ENCODE assay signal across 11 cellular contexts in genomic region chr21:18155508-18156193, GRCh38.
A peak's percentile ranks its signal among the peaks of the same experiment; 100 is the strongest.
DNase-seq lines count a peak whose midpoint lies in the region; ATAC-seq and TF ChIP-seq lines count a peak whose summit lies in the region.
"Had no signal": no experiment of that assay in that cellular context is flagged by ENCODE, and none has a peak within 500 bp of the region (broad histone marks: within the 10 kb centered on the region; RNA-seq: fewer than 3 reads in every experiment).

No MANE protein-coding gene starts in this region.

- DNase-seq in LHCN-M2 (ENCODE audit: low read depth) (peak; percentile 1), astrocyte of the cerebellum (ENCODE audit: low read depth) (peak; percentile 41), DMS 273 (lab: John Stamatoyannopoulos, UW; ENCODE audit: unreplicated experiment) (no peak)
- peak in 3 of 10 donors; percentile 2 to 15 (median 6) for DNase-seq in naive thymus-derived CD8-positive, alpha-beta T cell
- DNase-seq in effector CD4-positive, alpha-beta T cell, result no peak
- DNase-seq: activated CD4-positive, CD25-positive, alpha-beta regulatory T cell; NCI-H524 had no signal

- H3K27ac Mint-ChIP-seq in naive thymus-derived CD8-positive, alpha-beta T cell, result peak overlapping the region in 4 of 10 donors; percentile 12 to 84 (median 50)

- H3K4me3 Mint-ChIP-seq in naive thymus-derived CD8-positive, alpha-beta T cell, result peak overlapping the region in 3 of 10 donors; percentile 0 to 32 (median 32)
- H3K4me3 Mint-ChIP-seq: neural crest cell had no signal

- H3K9me3 Mint-ChIP-seq in naive thymus-derived CD8-positive, alpha-beta T cell, result no peaks in the 10 kb centered on the region
- H3K9me3 Mint-ChIP-seq: neural crest cell had no signal

- in situ Hi-C loops in astrocyte of the cerebellum (cut with HindIII; ENCODE audit: low sequenced_read_pairs), result no loop called here

- no peaks in the 10 kb centered on the region for H3K36me3 Mint-ChIP-seq in naive thymus-derived CD8-positive, alpha-beta T cell

- peaks cover 3 to 41% (median 21%) of the 10 kb centered on the region in 4 donors for H3K4me1 Mint-ChIP-seq in naive thymus-derived CD8-positive, alpha-beta T cell

- POLR2A ChIA-PET in naive thymus-derived CD8-positive, alpha-beta T cell (lab: Charles Lee), result interaction anchor here (0.6 kb wide), 1 partner anchor 654 kb away, joined by 4 read pairs; no protein-coding TSS in a partner anchor

- H3K4me3 ChIP-seq in astrocyte of the cerebellum (ENCODE audit: low read depth, low read length), result no peak overlapping the region

- no peaks in the 10 kb centered on the region for H3K27me3 Mint-ChIP-seq in naive thymus-derived CD8-positive, alpha-beta T cell

- TF ChIP-seq CTCF in astrocyte of the cerebellum (IDR thresholded peaks at IDR 0.05; ENCODE audit: low read depth, low read length, missing control alignments), result no peak

- ATAC-seq in GM19328 (IDR thresholded peaks at IDR 0.05; ENCODE audit: unreplicated experiment) (peak; percentile 45), HG02981 (IDR thresholded peaks at IDR 0.05; ENCODE audit: unreplicated experiment) (no peak), HG03469 (IDR thresholded peaks at IDR 0.05; ENCODE audit: unreplicated experiment) (no peak)
- peak; percentile 30 to 67 for ATAC-seq in naive thymus-derived CD8-positive, alpha-beta T cell

Comparison
In these comparisons a context has a peak if more than half of its experiments do, and no peak if none do; other contexts are left out.
1. ATAC-seq: peak in GM19328 (single experiment) and naive thymus-derived CD8-positive, alpha-beta T cell (2 of 2); none in HG02981 (single experiment) and HG03469 (single experiment).
2. DNase-seq: peak in LHCN-M2 (single experiment) and astrocyte of the cerebellum (single experiment); none in effector CD4-positive, alpha-beta T cell (single experiment) and DMS 273 (single experiment).